In the genomic region with DNA sequence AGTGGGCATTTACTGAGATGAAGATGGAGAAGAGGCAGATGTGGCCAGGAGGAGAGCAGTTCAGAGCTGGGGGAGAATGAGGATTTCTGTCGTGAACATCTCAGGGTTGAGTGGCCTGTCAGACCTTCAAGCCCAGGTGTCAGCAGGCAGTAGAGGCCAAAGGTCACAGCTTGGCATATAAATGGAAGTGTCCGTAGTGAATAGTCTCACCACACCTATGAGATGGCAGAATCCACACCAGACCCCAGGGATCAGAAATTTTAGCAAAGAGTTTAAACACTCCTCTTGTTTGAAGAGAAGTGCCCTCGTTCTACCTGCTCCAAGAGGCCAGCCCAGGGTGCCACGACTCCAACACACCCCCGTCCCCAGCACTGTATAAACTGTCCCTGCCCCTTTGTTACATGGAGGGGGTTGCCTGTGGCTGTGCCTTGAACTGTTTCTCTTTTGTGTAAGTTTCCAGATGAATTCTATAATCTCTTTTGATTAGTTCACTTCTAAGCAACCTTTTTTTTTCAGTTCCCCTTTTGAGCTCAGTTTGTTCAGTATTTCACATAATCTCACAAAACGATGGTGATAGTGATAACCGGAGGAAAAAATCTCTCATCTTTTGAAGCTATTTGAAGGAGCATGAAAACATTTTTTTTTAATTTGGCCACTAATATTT, we compare ENCODE assay signal across 1 cellular context.
TF ChIP-seq lines count a peak whose summit lies in the region.

No MANE protein-coding gene starts in this region.

TF ChIP-seq in GM12878, 131 proteins besides CTCF, POLR2A, EP300 and RAD21 (continued from another document and continues in another):
- TF ChIP-seq, protein P1, sequence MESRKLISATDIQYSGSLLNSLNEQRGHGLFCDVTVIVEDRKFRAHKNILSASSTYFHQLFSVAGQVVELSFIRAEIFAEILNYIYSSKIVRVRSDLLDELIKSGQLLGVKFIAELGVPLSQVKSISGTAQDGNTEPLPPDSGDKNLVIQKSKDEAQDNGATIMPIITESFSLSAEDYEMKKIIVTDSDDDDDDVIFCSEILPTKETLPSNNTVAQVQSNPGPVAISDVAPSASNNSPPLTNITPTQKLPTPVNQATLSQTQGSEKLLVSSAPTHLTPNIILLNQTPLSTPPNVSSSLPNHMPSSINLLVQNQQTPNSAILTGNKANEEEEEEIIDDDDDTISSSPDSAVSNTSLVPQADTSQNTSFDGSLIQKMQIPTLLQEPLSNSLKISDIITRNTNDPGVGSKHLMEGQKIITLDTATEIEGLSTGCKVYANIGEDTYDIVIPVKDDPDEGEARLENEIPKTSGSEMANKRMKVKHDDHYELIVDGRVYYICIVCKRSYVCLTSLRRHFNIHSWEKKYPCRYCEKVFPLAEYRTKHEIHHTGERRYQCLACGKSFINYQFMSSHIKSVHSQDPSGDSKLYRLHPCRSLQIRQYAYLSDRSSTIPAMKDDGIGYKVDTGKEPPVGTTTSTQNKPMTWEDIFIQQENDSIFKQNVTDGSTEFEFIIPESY (IDR thresholded peaks at IDR 0.05) = no peak
- TF ChIP-seq RCOR1 (conservative IDR thresholded peaks at IDR 0.05; ENCODE audit: low read depth, low read length) = no peak
- TF ChIP-seq, protein P2, sequence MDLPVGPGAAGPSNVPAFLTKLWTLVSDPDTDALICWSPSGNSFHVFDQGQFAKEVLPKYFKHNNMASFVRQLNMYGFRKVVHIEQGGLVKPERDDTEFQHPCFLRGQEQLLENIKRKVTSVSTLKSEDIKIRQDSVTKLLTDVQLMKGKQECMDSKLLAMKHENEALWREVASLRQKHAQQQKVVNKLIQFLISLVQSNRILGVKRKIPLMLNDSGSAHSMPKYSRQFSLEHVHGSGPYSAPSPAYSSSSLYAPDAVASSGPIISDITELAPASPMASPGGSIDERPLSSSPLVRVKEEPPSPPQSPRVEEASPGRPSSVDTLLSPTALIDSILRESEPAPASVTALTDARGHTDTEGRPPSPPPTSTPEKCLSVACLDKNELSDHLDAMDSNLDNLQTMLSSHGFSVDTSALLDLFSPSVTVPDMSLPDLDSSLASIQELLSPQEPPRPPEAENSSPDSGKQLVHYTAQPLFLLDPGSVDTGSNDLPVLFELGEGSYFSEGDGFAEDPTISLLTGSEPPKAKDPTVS (IDR thresholded peaks at IDR 0.05; ENCODE audit: low read depth, low read length) = no peak
- no peak for TF ChIP-seq CHD1 (IDR thresholded peaks at IDR 0.05; ENCODE audit: low read depth, low read length)
- TF ChIP-seq, protein P3, sequence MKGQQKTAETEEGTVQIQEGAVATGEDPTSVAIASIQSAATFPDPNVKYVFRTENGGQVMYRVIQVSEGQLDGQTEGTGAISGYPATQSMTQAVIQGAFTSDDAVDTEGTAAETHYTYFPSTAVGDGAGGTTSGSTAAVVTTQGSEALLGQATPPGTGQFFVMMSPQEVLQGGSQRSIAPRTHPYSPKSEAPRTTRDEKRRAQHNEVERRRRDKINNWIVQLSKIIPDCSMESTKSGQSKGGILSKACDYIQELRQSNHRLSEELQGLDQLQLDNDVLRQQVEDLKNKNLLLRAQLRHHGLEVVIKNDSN (IDR thresholded peaks at IDR 0.05; ENCODE audit: borderline replicate concordance, extremely low read length, insufficient read depth, low read depth, low read length) = no peak
- no peak for TF ChIP-seq CBX3 (IDR thresholded peaks at IDR 0.05; ENCODE audit: borderline replicate concordance, low read depth)
- TF ChIP-seq KLF5 (IDR thresholded peaks at IDR 0.05; ENCODE audit: partially characterized antibody) = no peak
- TF ChIP-seq, protein P4, sequence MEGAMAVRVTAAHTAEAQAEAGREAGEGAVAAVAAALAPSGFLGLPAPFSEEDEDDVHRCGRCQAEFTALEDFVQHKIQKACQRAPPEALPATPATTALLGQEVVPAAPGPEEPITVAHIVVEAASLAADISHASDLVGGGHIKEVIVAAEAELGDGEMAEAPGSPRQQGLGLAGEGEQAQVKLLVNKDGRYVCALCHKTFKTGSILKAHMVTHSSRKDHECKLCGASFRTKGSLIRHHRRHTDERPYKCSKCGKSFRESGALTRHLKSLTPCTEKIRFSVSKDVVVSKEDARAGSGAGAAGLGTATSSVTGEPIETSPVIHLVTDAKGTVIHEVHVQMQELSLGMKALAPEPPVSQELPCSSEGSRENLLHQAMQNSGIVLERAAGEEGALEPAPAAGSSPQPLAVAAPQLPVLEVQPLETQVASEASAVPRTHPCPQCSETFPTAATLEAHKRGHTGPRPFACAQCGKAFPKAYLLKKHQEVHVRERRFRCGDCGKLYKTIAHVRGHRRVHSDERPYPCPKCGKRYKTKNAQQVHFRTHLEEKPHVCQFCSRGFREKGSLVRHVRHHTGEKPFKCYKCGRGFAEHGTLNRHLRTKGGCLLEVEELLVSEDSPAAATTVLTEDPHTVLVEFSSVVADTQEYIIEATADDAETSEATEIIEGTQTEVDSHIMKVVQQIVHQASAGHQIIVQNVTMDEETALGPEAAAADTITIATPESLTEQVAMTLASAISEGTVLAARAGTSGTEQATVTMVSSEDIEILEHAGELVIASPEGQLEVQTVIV (IDR thresholded peaks at IDR 0.05; ENCODE audit: borderline replicate concordance, partially characterized antibody) = no peak
- no peak; the same call in 1 of the 2 replicates for TF ChIP-seq BACH1 (IDR thresholded peaks at IDR 0.05; ENCODE audit: borderline replicate concordance)
- no peak for TF ChIP-seq KAT2A (conservative IDR thresholded peaks at IDR 0.05; ENCODE audit: control insufficient read depth, low read depth, low read length)
- peak; percentile 50 for TF ChIP-seq RUNX3 (IDR thresholded peaks at IDR 0.05; ENCODE audit: low read length)
- TF ChIP-seq IKZF2 (IDR thresholded peaks at IDR 0.05) = peak; percentile 66 to 72; a peak in 3 of 4 replicates
- peak; percentile 65 for TF ChIP-seq JUNB (IDR thresholded peaks at IDR 0.05)
- no peak for TF ChIP-seq ZNF217 (IDR thresholded peaks at IDR 0.05)
- peak; percentile 64; the same call in 1 of the 2 replicates for TF ChIP-seq NFIC (IDR thresholded peaks at IDR 0.05; ENCODE audit: low read depth, low read length)
- TF ChIP-seq ATF7 (IDR thresholded peaks at IDR 0.05; ENCODE audit: low read depth) = peak; percentile 42; the same call in 1 of the 2 replicates
- TF ChIP-seq, protein P5, sequence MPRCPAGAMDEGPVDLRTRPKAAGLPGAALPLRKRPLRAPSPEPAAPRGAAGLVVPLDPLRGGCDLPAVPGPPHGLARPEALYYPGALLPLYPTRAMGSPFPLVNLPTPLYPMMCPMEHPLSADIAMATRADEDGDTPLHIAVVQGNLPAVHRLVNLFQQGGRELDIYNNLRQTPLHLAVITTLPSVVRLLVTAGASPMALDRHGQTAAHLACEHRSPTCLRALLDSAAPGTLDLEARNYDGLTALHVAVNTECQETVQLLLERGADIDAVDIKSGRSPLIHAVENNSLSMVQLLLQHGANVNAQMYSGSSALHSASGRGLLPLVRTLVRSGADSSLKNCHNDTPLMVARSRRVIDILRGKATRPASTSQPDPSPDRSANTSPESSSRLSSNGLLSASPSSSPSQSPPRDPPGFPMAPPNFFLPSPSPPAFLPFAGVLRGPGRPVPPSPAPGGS (IDR thresholded peaks at IDR 0.05; ENCODE audit: borderline replicate concordance, insufficient read depth, low read depth, low read length, poor library complexity, severe bottlenecking) = peak; percentile 35
- no peak for TF ChIP-seq POU2F2 (IDR thresholded peaks at IDR 0.05; ENCODE audit: borderline replicate concordance, low read depth, low read length)
- no peak for TF ChIP-seq RELA (IDR thresholded peaks at IDR 0.05; ENCODE audit: borderline replicate concordance, partially characterized antibody)
- no peak for TF ChIP-seq BRCA1 (IDR thresholded peaks at IDR 0.05; ENCODE audit: low read depth, low read length)
- no peak for TF ChIP-seq POLR2AphosphoS2 (IDR thresholded peaks at IDR 0.05; ENCODE audit: low read depth, low read length)
- TF ChIP-seq TAF1 (IDR thresholded peaks at IDR 0.05; ENCODE audit: borderline replicate concordance, low read depth, low read length) = no peak
- TF ChIP-seq CHD4 (IDR thresholded peaks at IDR 0.05) = no peak
- TF ChIP-seq, protein P6, sequence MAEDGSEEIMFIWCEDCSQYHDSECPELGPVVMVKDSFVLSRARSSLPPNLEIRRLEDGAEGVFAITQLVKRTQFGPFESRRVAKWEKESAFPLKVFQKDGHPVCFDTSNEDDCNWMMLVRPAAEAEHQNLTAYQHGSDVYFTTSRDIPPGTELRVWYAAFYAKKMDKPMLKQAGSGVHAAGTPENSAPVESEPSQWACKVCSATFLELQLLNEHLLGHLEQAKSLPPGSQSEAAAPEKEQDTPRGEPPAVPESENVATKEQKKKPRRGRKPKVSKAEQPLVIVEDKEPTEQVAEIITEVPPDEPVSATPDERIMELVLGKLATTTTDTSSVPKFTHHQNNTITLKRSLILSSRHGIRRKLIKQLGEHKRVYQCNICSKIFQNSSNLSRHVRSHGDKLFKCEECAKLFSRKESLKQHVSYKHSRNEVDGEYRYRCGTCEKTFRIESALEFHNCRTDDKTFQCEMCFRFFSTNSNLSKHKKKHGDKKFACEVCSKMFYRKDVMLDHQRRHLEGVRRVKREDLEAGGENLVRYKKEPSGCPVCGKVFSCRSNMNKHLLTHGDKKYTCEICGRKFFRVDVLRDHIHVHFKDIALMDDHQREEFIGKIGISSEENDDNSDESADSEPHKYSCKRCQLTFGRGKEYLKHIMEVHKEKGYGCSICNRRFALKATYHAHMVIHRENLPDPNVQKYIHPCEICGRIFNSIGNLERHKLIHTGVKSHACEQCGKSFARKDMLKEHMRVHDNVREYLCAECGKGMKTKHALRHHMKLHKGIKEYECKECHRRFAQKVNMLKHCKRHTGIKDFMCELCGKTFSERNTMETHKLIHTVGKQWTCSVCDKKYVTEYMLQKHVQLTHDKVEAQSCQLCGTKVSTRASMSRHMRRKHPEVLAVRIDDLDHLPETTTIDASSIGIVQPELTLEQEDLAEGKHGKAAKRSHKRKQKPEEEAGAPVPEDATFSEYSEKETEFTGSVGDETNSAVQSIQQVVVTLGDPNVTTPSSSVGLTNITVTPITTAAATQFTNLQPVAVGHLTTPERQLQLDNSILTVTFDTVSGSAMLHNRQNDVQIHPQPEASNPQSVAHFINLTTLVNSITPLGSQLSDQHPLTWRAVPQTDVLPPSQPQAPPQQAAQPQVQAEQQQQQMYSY (CRISPR knock-in tag; IDR thresholded peaks at IDR 0.05) = no peak
- no peak for TF ChIP-seq PAX8 (IDR thresholded peaks at IDR 0.05)
- TF ChIP-seq RFX5 (IDR thresholded peaks at IDR 0.05; ENCODE audit: low read depth, low read length) = no peak
- TF ChIP-seq MYB (IDR thresholded peaks at IDR 0.05; ENCODE audit: borderline replicate concordance, low read depth, low read length) = no peak
- no peak for TF ChIP-seq STAT1 (conservative IDR thresholded peaks at IDR 0.05)
- TF ChIP-seq SRF (IDR thresholded peaks at IDR 0.05; ENCODE audit: low read depth in 2 of 2, low read length in 2 of 2) = no peak
- TF ChIP-seq, protein P7, sequence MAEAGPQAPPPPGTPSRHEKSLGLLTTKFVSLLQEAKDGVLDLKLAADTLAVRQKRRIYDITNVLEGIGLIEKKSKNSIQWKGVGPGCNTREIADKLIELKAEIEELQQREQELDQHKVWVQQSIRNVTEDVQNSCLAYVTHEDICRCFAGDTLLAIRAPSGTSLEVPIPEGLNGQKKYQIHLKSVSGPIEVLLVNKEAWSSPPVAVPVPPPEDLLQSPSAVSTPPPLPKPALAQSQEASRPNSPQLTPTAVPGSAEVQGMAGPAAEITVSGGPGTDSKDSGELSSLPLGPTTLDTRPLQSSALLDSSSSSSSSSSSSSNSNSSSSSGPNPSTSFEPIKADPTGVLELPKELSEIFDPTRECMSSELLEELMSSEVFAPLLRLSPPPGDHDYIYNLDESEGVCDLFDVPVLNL (IDR thresholded peaks at IDR 0.05; ENCODE audit: low read depth, low read length) = no peak
- TF ChIP-seq MXI1 (IDR thresholded peaks at IDR 0.05; ENCODE audit: low read depth, low read length) = no peak
- TF ChIP-seq RAD51 (IDR thresholded peaks at IDR 0.05) = no peak
- no peak for TF ChIP-seq PML (IDR thresholded peaks at IDR 0.05; ENCODE audit: low read length)
- no peak for TF ChIP-seq SREBF1 (IDR thresholded peaks at IDR 0.05; ENCODE audit: low read length)
- 0 out of 2 replicates have a peak, but pooled peaks have one; percentile 25 for TF ChIP-seq CHD2 (IDR thresholded peaks at IDR 0.05; ENCODE audit: borderline replicate concordance, low read depth, low read length)
- no peak; a peak in 1 of 4 replicates for TF ChIP-seq ETV6 (conservative IDR thresholded peaks at IDR 0.05 in 1 of 2, IDR thresholded peaks at IDR 0.05 in 1 of 2; ENCODE audit: borderline replicate concordance in 1 of 2, low read depth in 1 of 2)
- TF ChIP-seq, protein P8, sequence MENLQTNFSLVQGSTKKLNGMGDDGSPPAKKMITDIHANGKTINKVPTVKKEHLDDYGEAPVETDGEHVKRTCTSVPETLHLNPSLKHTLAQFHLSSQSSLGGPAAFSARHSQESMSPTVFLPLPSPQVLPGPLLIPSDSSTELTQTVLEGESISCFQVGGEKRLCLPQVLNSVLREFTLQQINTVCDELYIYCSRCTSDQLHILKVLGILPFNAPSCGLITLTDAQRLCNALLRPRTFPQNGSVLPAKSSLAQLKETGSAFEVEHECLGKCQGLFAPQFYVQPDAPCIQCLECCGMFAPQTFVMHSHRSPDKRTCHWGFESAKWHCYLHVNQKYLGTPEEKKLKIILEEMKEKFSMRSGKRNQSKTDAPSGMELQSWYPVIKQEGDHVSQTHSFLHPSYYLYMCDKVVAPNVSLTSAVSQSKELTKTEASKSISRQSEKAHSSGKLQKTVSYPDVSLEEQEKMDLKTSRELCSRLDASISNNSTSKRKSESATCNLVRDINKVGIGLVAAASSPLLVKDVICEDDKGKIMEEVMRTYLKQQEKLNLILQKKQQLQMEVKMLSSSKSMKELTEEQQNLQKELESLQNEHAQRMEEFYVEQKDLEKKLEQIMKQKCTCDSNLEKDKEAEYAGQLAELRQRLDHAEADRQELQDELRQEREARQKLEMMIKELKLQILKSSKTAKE (IDR thresholded peaks at IDR 0.05; ENCODE audit: low read depth, poor library complexity, severe bottlenecking) = no peak
- TF ChIP-seq ASH2L (IDR thresholded peaks at IDR 0.05; ENCODE audit: borderline replicate concordance, low read depth) = no peak
- TF ChIP-seq NRF1 (conservative IDR thresholded peaks at IDR 0.05; ENCODE audit: low read depth, low read length) = no peak
- TF ChIP-seq ZBED1 (IDR thresholded peaks at IDR 0.05; ENCODE audit: borderline replicate concordance) = peak; percentile 13; the same call in 1 of the 2 replicates
- TF ChIP-seq YY1 (IDR thresholded peaks at IDR 0.05; ENCODE audit: low read depth, low read length) = no peak
- no peak for TF ChIP-seq ZNF207 (IDR thresholded peaks at IDR 0.05; ENCODE audit: borderline replicate concordance)
- no peak for TF ChIP-seq FOXK2 (IDR thresholded peaks at IDR 0.05)
